In the genomic region with DNA sequence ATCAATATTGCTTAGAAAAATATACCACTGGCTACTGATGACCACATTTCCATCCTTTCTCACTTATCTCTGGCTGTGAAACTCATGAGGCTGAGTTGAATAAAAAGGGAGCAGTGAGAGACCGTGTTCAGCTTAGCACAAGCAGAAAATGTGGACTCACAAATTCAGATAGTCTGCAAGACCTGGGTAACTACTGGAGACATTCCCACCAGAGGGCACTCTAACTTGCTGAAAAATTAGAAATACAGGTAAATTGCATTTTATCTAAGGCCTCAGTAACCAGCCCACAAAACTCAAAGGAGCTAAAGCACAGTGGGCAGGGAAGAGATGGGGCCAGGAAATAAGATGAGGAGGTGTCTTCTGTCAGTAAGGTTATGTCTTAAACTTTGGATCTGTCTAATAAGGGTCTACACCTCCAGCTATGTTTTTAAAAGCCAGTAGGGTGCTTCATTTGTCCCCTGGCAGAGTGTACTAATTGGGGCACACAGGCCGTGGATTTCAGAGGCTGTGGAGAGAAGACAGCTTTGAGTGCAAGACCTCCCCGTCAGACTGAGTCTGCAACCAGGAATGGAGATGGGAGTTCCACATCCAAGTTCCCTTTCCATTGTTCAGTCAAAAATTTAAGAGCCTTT, we compare ENCODE assay signal across 8 cellular contexts. TPM values are rescaled to one million over a fixed set of nuclear protein-coding genes. Genes with fewer than 3 reads are reported as not detected.
DNase-seq lines count a peak whose midpoint lies in the region; ATAC-seq and TF ChIP-seq lines count a peak whose summit lies in the region.

No MANE protein-coding gene starts in this region.

- no CpG with 5 or more reads among the region's 3 CpGs for WGBS in IMR-90 (ENCODE audit: extremely low coverage in 2 of 2, insufficient read length in 1 of 2), 2 experiments

- H3F3A ChIP-seq in PC-3 (ENCODE audit: low read length, unreplicated experiment): no peaks in the 10 kb centered on the region

- no peak overlapping the region for H3K14ac ChIP-seq in IMR-90 (replicated peaks; ENCODE audit: low read depth, low read length)

- POLR2A ChIA-PET in IMR-90 (lab: Charles Lee; ENCODE audit: unreplicated experiment) (no interaction called here), PC-3 (lab: Charles Lee; ENCODE audit: unreplicated experiment) (interaction anchor here (0.6 kb wide), 1 partner anchor 113 kb away, joined by 8 read pairs; no protein-coding TSS in a partner anchor)

- TF ChIP-seq CTCF in IMR-90 (conservative IDR thresholded peaks at IDR 0.05; ENCODE audit: low read depth, low read length): peak; percentile 65
- TF ChIP-seq CTCF in PC-3 (conservative IDR thresholded peaks at IDR 0.05; ENCODE audit: low read depth, low read length): peak; percentile 78

- H3K9me1 ChIP-seq in IMR-90 (ENCODE audit: insufficient read depth, low read length): no peaks in the 10 kb centered on the region

- H3K23ac ChIP-seq in IMR-90 (ENCODE audit: low read depth, low read length): no peak overlapping the region

- H3K4ac ChIP-seq in IMR-90 (ENCODE audit: low read depth, low read length): no peak overlapping the region

- H2BK20ac ChIP-seq in IMR-90 (ENCODE audit: low read depth, low read length): no peak overlapping the region

- no peak overlapping the region for H2AK9ac ChIP-seq in IMR-90 (replicated peaks; ENCODE audit: low read depth, low read length, poor library complexity)

- H4K5ac ChIP-seq in IMR-90 (ENCODE audit: low read depth, low read length): no peak overlapping the region

- no peaks in the 10 kb centered on the region for H3K9me2 ChIP-seq in PC-3 (replicated peaks; ENCODE audit: low read length)

- H3K27ac Mint-ChIP-seq in memory B cell: no peak overlapping the region

- H3K36me3 Mint-ChIP-seq in memory B cell: no peaks in the 10 kb centered on the region

- no peak overlapping the region for H4K91ac ChIP-seq in IMR-90 (ENCODE audit: insufficient read depth, low read depth, low read length)

- H3K27me3 Mint-ChIP-seq in memory B cell: peaks cover 5% of the 10 kb centered on the region

- H3K4me1 ChIP-seq in IMR-90 (ENCODE audit: control insufficient read depth, insufficient read depth, low read length): 0 out of 2 replicates have a peak, but pooled peaks cover 3% of the 10 kb centered on the region
- no peaks in the 10 kb centered on the region; the same call in 1 of the 2 replicates for H3K4me1 ChIP-seq in PC-3 (ENCODE audit: insufficient read depth, low read length)

- peak overlapping the region; percentile 36; the same call in 1 of the 2 replicates for H3K4me2 ChIP-seq in IMR-90 (ENCODE audit: low read depth, low read length)
- H3K4me2 ChIP-seq in PC-3 (ENCODE audit: low read length): no peak overlapping the region

- H3K4me1 Mint-ChIP-seq in memory B cell: no peaks in the 10 kb centered on the region

- no peak overlapping the region for H3K18ac ChIP-seq in IMR-90 (ENCODE audit: low read depth, low read length)

- DNase-seq in ACHN (peak; percentile 59), G401 (ENCODE audit: low spot score) (peak; percentile 70), IMR-90 (peak; percentile 67), PC-3 (peak; percentile 77), cerebellar cortex (ENCODE audit: low spot score) (peak; percentile 71), memory B cell (ENCODE audit: low spot score in 2 of 2) (peak in 1 of 2 donors; percentile 52), mesenteric fat pad (ENCODE audit: low spot score) (no peak)

- no peak for TF ChIP-seq POLR2A in IMR-90 (IDR thresholded peaks at IDR 0.05; ENCODE audit: low read depth, low read length)

- no peak overlapping the region for H3K9ac ChIP-seq in IMR-90 (ENCODE audit: low read depth, low read length)
- no peak overlapping the region for H3K9ac ChIP-seq in PC-3 (ENCODE audit: low read length)

- H4K8ac ChIP-seq in IMR-90 (ENCODE audit: low read depth in 2 of 2, low read length in 2 of 2): no peak overlapping the region

- no peak overlapping the region for H3K27ac ChIP-seq in IMR-90 (ENCODE audit: insufficient read depth, low read length)
- no peak overlapping the region for H3K27ac ChIP-seq in PC-3 (ENCODE audit: low read length)

- H3K79me1 ChIP-seq in IMR-90 (ENCODE audit: low read depth in 1 of 2, low read length in 2 of 2): no peaks in the 10 kb centered on the region

- dilution Hi-C loops in IMR-90 (cut with HindIII; ENCODE audit: low sequenced_read_pairs, unreplicated experiment): no loop called here

- H4K20me1 ChIP-seq in IMR-90 (ENCODE audit: insufficient read depth, low read length): no peaks in the 10 kb centered on the region
- H4K20me1 ChIP-seq in PC-3 (ENCODE audit: low read length): no peaks in the 10 kb centered on the region

- H3K56ac ChIP-seq in IMR-90 (ENCODE audit: extremely low read depth, insufficient read depth, low read length): no peak overlapping the region

- no peaks in the 10 kb centered on the region for H3K36me3 ChIP-seq in IMR-90 (ENCODE audit: control insufficient read depth, insufficient read depth, low read length)
- H3K36me3 ChIP-seq in PC-3 (ENCODE audit: low read depth, low read length): no peaks in the 10 kb centered on the region

- no peak overlapping the region for H3K4me3 Mint-ChIP-seq in memory B cell

- H3K27me3 ChIP-seq in IMR-90 (ENCODE audit: control insufficient read depth, insufficient read depth, low read length) (peaks cover 2% of the 10 kb centered on the region; the same call in 1 of the 2 replicates), PC-3 (ENCODE audit: low read length) (no peaks in the 10 kb centered on the region)

- H2AFZ ChIP-seq in IMR-90 (replicated peaks; ENCODE audit: low read length, poor library complexity) (no peak overlapping the region), PC-3 (ENCODE audit: low read length) (0 out of 2 replicates have a peak overlapping the region, but pooled peaks have one; percentile 36)

- CTCF ChIA-PET in IMR-90 (lab: Yijun Ruan, JAX): interaction anchor here (0.8 to 11.5 kb wide), 13 partner anchors 9 to 391 kb away, joined by 3 to 189 read pairs (median 5); partner anchors contain the start of genes ACO1, NDUFB6 and TOPORS
- CTCF ChIA-PET in PC-3 (lab: Charles Lee): interaction anchor here (0.6 to 2.7 kb wide), 4 partner anchors 91 to 387 kb away, joined by 3 to 22 read pairs (median 10); no protein-coding TSS in a partner anchor

- no peaks in the 10 kb centered on the region for H3K79me2 ChIP-seq in PC-3 (ENCODE audit: low read length)

- in situ Hi-C loops in ACHN (cut with HindIII; ENCODE audit: low pct_ligation_motif_present, low pct_unique_long_range_greater_than_20kb, low sequenced_read_pairs) (no loop called here), G401 (cut with HindIII; ENCODE audit: low sequenced_read_pairs) (no loop called here), IMR-90 (cut with MboI; ENCODE audit: low sequenced_read_pairs) (loop anchor here (5.0 kb wide), 1 partner anchor 386 kb away; no protein-coding TSS in a partner anchor)

- peak; percentile 72 for ATAC-seq in IMR-90 (ENCODE audit: low read depth)
- ATAC-seq in PC-3: peak; percentile 81
- peak; percentile 57 for ATAC-seq in memory B cell (ENCODE audit: low read depth)
- ATAC-seq in GM18858 (IDR thresholded peaks at IDR 0.05; ENCODE audit: unreplicated experiment): no peak

- TF ChIP-seq RAD21 in IMR-90 (IDR thresholded peaks at IDR 0.05; ENCODE audit: low read length): peak; percentile 52

- H3K9me3 ChIP-seq in IMR-90 (ENCODE audit: control insufficient read depth, insufficient read depth, low read length) (no peaks in the 10 kb centered on the region), PC-3 (ENCODE audit: low read length) (no peaks in the 10 kb centered on the region)

- no TSS peak for BruUV-seq in IMR-90 (replicated peaks; lab: Mats Ljungman, UMichigan)
- BruUV-seq in PC-3 (replicated peaks; lab: Mats Ljungman, UMichigan): no TSS peak

- no peaks in the 10 kb centered on the region for H3K9me3 Mint-ChIP-seq in memory B cell

- no peak overlapping the region for H2BK15ac ChIP-seq in IMR-90 (ENCODE audit: low read depth, low read length)

- H3K4me3 ChIP-seq in IMR-90 (ENCODE audit: insufficient read depth, low read depth, low read length) (no peak overlapping the region), PC-3 (ENCODE audit: low read length) (no peak overlapping the region)

- H2BK5ac ChIP-seq in IMR-90 (ENCODE audit: low read depth, low read length, poor library complexity, severe bottlenecking): no peak overlapping the region

- no peak overlapping the region for H2BK120ac ChIP-seq in IMR-90 (ENCODE audit: low read depth, low read length)

- intact Hi-C loops in IMR-90 (cut with micrococcal nuclease): loop anchor here (1.0 kb wide), 1 partner anchor 387 kb away; no protein-coding TSS in a partner anchor
- intact Hi-C loops in PC-3 (cut with micrococcal nuclease): loop anchor here (1.0 kb wide), 1 partner anchor 387 kb away; no protein-coding TSS in a partner anchor

- H2AK5ac ChIP-seq in IMR-90 (ENCODE audit: low read depth, low read length): no peak overlapping the region

RNA-seq across cellular contexts. Expression of gene NDUFB6, which starts 8.7 kb away (rescaled TPM):
- 124 and 133 TPM in 2 replicates for total RNA-seq in G401 (2014; rRNA removed; shearing (Covaris generic))
- total RNA-seq in IMR-90 (2012; rRNA removed): 24.2 and 77.2 TPM in 2 replicates
- 51.0 and 55.9 TPM in 2 replicates for polyA plus RNA-seq in IMR-90 (2012; rRNA removed)
- 36.1 and 36.7 TPM in 2 replicates for polyA plus RNA-seq in IMR-90 (2012; cell fraction: cytosol; rRNA removed)
- polyA plus RNA-seq in IMR-90 (2012; cell fraction: nucleus; rRNA removed; ENCODE audit: low replicate concordance): 9.4 and 26.0 TPM in 2 replicates
- 83.9 and 86.4 TPM in 2 replicates for total RNA-seq in PC-3 (2014; rRNA removed)
- total RNA-seq in mesenteric fat pad: 41.9 TPM

RNA-seq across cellular contexts. Expression of gene TOPORS, which starts 29.2 kb away (rescaled TPM):
- total RNA-seq in G401 (2014; rRNA removed; shearing (Covaris generic)): 16.7 and 19.6 TPM in 2 replicates
- total RNA-seq in IMR-90 (2012; rRNA removed): 27.8 and 41.7 TPM in 2 replicates
- polyA plus RNA-seq in IMR-90 (2012; rRNA removed): 6.3 and 7.4 TPM in 2 replicates
- polyA plus RNA-seq in IMR-90 (2012; cell fraction: cytosol; rRNA removed): 1.3 and 1.5 TPM in 2 replicates
- polyA plus RNA-seq in IMR-90 (2012; cell fraction: nucleus; rRNA removed; ENCODE audit: low replicate concordance): 0.98 and 8.6 TPM in 2 replicates
- total RNA-seq in PC-3 (2014; rRNA removed): 11.2 and 11.4 TPM in 2 replicates
- total RNA-seq in mesenteric fat pad: 13.2 TPM

RNA-seq across cellular contexts. Expression of gene SMIM27, which starts 29.5 kb away (rescaled TPM):
- total RNA-seq in G401 (2014; rRNA removed; shearing (Covaris generic)): 7.7 and 10.9 TPM in 2 replicates
- total RNA-seq in IMR-90 (2012; rRNA removed) (1.1 and 2.5 TPM in 2 replicates), PC-3 (2014; rRNA removed) (0.98 and 3.0 TPM in 2 replicates), mesenteric fat pad (8.1 TPM)
- polyA plus RNA-seq in IMR-90 (2012; rRNA removed): 3.4 and 5.5 TPM in 2 replicates
- 3.6 and 3.7 TPM in 2 replicates for polyA plus RNA-seq in IMR-90 (2012; cell fraction: cytosol; rRNA removed)
- 1.1 and 2.2 TPM in 2 replicates for polyA plus RNA-seq in IMR-90 (2012; cell fraction: nucleus; rRNA removed; ENCODE audit: low replicate concordance)

RNA-seq across cellular contexts. Expression of gene TAF1L, which starts 53.8 kb away (rescaled TPM):
- under 0.01 and 0.03 TPM in 2 replicates for total RNA-seq in G401 (2014; rRNA removed; shearing (Covaris generic))
- total RNA-seq in IMR-90 (2012; rRNA removed) (under 0.01 TPM in 1 of 2 replicates, not detected in the other), PC-3 (2014; rRNA removed) (0.23 TPM in 1 of 2 replicates, not detected in the other), mesenteric fat pad (not detected)
- not detected in 2 replicates for polyA plus RNA-seq in IMR-90 (2012; rRNA removed)
- polyA plus RNA-seq in IMR-90 (2012; cell fraction: cytosol; rRNA removed): not detected in 2 replicates
- polyA plus RNA-seq in IMR-90 (2012; cell fraction: nucleus; rRNA removed; ENCODE audit: low replicate concordance): 0.02 TPM in 1 of 2 replicates, not detected in the other

RNA-seq across cellular contexts. Expression of gene RIGI, which starts 55.6 kb away (rescaled TPM):
- 4.0 and 6.3 TPM in 2 replicates for total RNA-seq in G401 (2014; rRNA removed; shearing (Covaris generic))
- total RNA-seq in IMR-90 (2012; rRNA removed): 13.6 and 18.1 TPM in 2 replicates
- 3.8 and 4.8 TPM in 2 replicates for polyA plus RNA-seq in IMR-90 (2012; rRNA removed)
- 0.74 and 0.94 TPM in 2 replicates for polyA plus RNA-seq in IMR-90 (2012; cell fraction: cytosol; rRNA removed)
- 0.72 and 7.0 TPM in 2 replicates for polyA plus RNA-seq in IMR-90 (2012; cell fraction: nucleus; rRNA removed; ENCODE audit: low replicate concordance)
- 2.6 and 5.4 TPM in 2 replicates for total RNA-seq in PC-3 (2014; rRNA removed)
- 11.0 TPM for total RNA-seq in mesenteric fat pad
